ENCODE assay signal across 1 cellular context in genomic region chr19:49592486-49593232, GRCh38.
TF ChIP-seq lines count a peak whose summit lies in the region.

No MANE protein-coding gene starts in this region.

TF ChIP-seq in endothelial cell of umbilical vein, 7 proteins besides CTCF, POLR2A, EP300 and RAD21:
- no peak for TF ChIP-seq JUN (IDR thresholded peaks at IDR 0.05; ENCODE audit: borderline replicate concordance, insufficient read depth, insufficient read length, low read depth)
- TF ChIP-seq POLR2AphosphoS5 (IDR thresholded peaks at IDR 0.05; ENCODE audit: insufficient read depth, low read depth, low read length), result no peak
- no peak for TF ChIP-seq MYC (IDR thresholded peaks at IDR 0.05; ENCODE audit: low read depth, low read length)
- no peak for TF ChIP-seq GATA2 (IDR thresholded peaks at IDR 0.05; ENCODE audit: insufficient read depth, insufficient read length, low read depth, low read length)
- no peak for TF ChIP-seq EZH2 (IDR thresholded peaks at IDR 0.05; ENCODE audit: borderline replicate concordance, low read depth, low read length, severe bottlenecking)
- no peak for TF ChIP-seq FOS (IDR thresholded peaks at IDR 0.05; ENCODE audit: borderline replicate concordance, insufficient read depth, low read length)
- TF ChIP-seq, protein P1, sequence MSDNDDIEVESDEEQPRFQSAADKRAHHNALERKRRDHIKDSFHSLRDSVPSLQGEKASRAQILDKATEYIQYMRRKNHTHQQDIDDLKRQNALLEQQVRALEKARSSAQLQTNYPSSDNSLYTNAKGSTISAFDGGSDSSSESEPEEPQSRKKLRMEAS (IDR thresholded peaks at IDR 0.05; ENCODE audit: insufficient read depth, insufficient read length), result no peak
TF ChIP-seq in endothelial cell of umbilical vein: peak in this region for 0.
